Comparison of ENCODE assay signal across 21 cellular contexts in genomic region chr6:136324981-136325380, GRCh38. TPM values are rescaled to one million over a fixed set of nuclear protein-coding genes. Genes with fewer than 3 reads are reported as not detected.
DNase-seq lines count a peak whose midpoint lies in the region; TF ChIP-seq lines count a peak whose summit lies in the region.
"Had no signal": no experiment of that assay in that cellular context is flagged by ENCODE, and none has a peak within 500 bp of the region (broad histone marks: within the 10 kb centered on the region; RNA-seq: fewer than 3 reads in every experiment).

No MANE protein-coding gene starts in this region.

- H3K4me3 ChIP-seq in mammary epithelial cell (replicated peaks in 1 of 3; ENCODE audit: insufficient read depth in 1 of 3, low read depth in 2 of 3, low read length in 3 of 3) (no peak overlapping the region), breast epithelium (no peak overlapping the region), testis (no peak overlapping the region), spleen (no peak overlapping the region)
- H3K4me3 ChIP-seq: colonic mucosa, stomach had no signal

- H3K27ac ChIP-seq in mammary epithelial cell (ENCODE audit: insufficient read depth, low read depth, low read length) (no peak overlapping the region), breast epithelium (no peak overlapping the region), caudate nucleus (ENCODE audit: low read depth, low read length) (peak overlapping the region; percentile 69), layer of hippocampus (ENCODE audit: low read depth, low read length) (peak overlapping the region; percentile 62), testis (peak overlapping the region in 1 of 2 donors; percentile 34), spleen (no peak overlapping the region)
- H3K27ac ChIP-seq: colonic mucosa, stomach had no signal

- 76% methylated on average over 4 of the region's 4 CpGs for WGBS in mammary epithelial cell (ENCODE audit: low coverage, missing lambda C conversion rate)
- WGBS in testis, 2 donors = 52 to 56% methylated on average over 4 of the region's 4 CpGs
- 53 to 74% (median 62%) methylated on average over 4 of the region's 4 CpGs for WGBS in spleen, 5 donors

- DNase-seq in mammary epithelial cell (no peak), breast epithelium (ENCODE audit: low spot score in 2 of 2) (no peak), caudate nucleus (lab: John Stamatoyannopoulos, UW) (peak in 5 of 61 donors; percentile 21 to 53 (median 23)), testis (peak; percentile 40), Calu3 (no peak), spleen (no peak), GF-D8 (lab: John Stamatoyannopoulos, UW) (no peak)
- DNase-seq: activated CD4-positive, alpha-beta T cell treated with anti-CD3 and anti-CD28 coated beads for 1 hour; activated CD8-positive, alpha-beta memory T cell treated with anti-CD3 and anti-CD28 coated beads, Interleukin-2, amount 50 U/mL, for 4 hours; activated gamma-delta T cell treated with Interleukin-2 at 50 U/mL for 16 hours; CD8-positive, alpha-beta memory T cell; colonic mucosa; Kasumi-1; midbrain; NCI-H146; OCI-M1; stimulated activated CD4-positive, alpha-beta T cell treated with anti-CD3 and anti-CD28 coated beads, Interleukin-1b, Interleukin-23, amount 100 ng/mL, for 48 hours; stomach had no signal

- H3K27me3 ChIP-seq in mammary epithelial cell (ENCODE audit: insufficient read depth, low read length) (no peaks in the 10 kb centered on the region), breast epithelium (no peaks in the 10 kb centered on the region), layer of hippocampus (ENCODE audit: control insufficient read depth, insufficient read depth, low read length) (no peaks in the 10 kb centered on the region), testis (no peaks in the 10 kb centered on the region), spleen (replicated peaks in 1 of 7) (no peaks in the 10 kb centered on the region)
- H3K27me3 ChIP-seq: colonic mucosa, stomach had no signal

- intact Hi-C loops in mammary epithelial cell (cut with micrococcal nuclease) = no loop called here
- intact Hi-C loops in breast epithelium (cut with DNase I; ENCODE audit: low total_unique reads) = no loop called here
- intact Hi-C loops in testis (cut with DNase I; ENCODE audit: low total_unique reads) = no loop called here
- intact Hi-C loops in Calu3 (cut with micrococcal nuclease; ENCODE audit: unreplicated experiment) = no loop called here
- intact Hi-C loops in spleen (cut with DNase I; ENCODE audit: low total_unique reads) = no loop called here

- TF ChIP-seq POLR2A in breast epithelium (IDR thresholded peaks at IDR 0.05) (no peak), testis (IDR thresholded peaks at IDR 0.05) (no peak), spleen (IDR thresholded peaks at IDR 0.05) (no peak)

- no peaks in the 10 kb centered on the region for H3K9me3 Mint-ChIP-seq in Calu3 (ENCODE audit: low read depth, unreplicated experiment)
- H3K9me3 Mint-ChIP-seq: CD8-positive, alpha-beta memory T cell; neural crest cell; T-helper 2 cell treated with Interferon-gamma antibody and Interleukin-4, amounts not matched to agents 5 μg/mL and 100 μg/mL, for 36 hours had no signal

- in situ Hi-C loops in mammary epithelial cell (cut with MboI; ENCODE audit: low sequenced_read_pairs in 2 of 2) = no loop called here

- no peaks in the 10 kb centered on the region for H3K4me1 Mint-ChIP-seq in Calu3 (ENCODE audit: low read depth, unreplicated experiment)
- H3K4me1 Mint-ChIP-seq: CD8-positive, alpha-beta memory T cell had no signal

- BruUV-seq in mammary epithelial cell (replicated peaks; lab: Mats Ljungman, UMichigan) = no TSS peak
- no TSS peak for BruUV-seq in Calu3 (replicated peaks; lab: Mats Ljungman, UMichigan)

- dilution Hi-C loops in mammary epithelial cell (cut with HindIII; ENCODE audit: low sequenced_read_pairs) = no loop called here

- no peaks in the 10 kb centered on the region for H3K79me2 ChIP-seq in mammary epithelial cell (ENCODE audit: insufficient read depth, low read length)

- H3K36me3 ChIP-seq in mammary epithelial cell (ENCODE audit: insufficient read depth, low read length) = no peaks in the 10 kb centered on the region
- H3K36me3 ChIP-seq in breast epithelium = no peaks in the 10 kb centered on the region
- no peaks in the 10 kb centered on the region for H3K36me3 ChIP-seq in testis (ENCODE audit: low read depth, missing control alignments)
- no peaks in the 10 kb centered on the region for H3K36me3 ChIP-seq in spleen
- H3K36me3 ChIP-seq: colonic mucosa, stomach had no signal

- no peak overlapping the region for H3K4me3 Mint-ChIP-seq in Calu3 (ENCODE audit: low read depth, unreplicated experiment)
- H3K4me3 Mint-ChIP-seq: CD8-positive, alpha-beta memory T cell; neural crest cell; T-helper 2 cell treated with Interferon-gamma antibody and Interleukin-4, amounts not matched to agents 5 μg/mL and 100 μg/mL, for 36 hours had no signal

- H3K4me1 ChIP-seq in mammary epithelial cell (ENCODE audit: insufficient read depth, low read length) (no peaks in the 10 kb centered on the region), breast epithelium (no peaks in the 10 kb centered on the region), testis (peaks cover 4% of the 10 kb centered on the region), spleen (no peaks in the 10 kb centered on the region)
- H3K4me1 ChIP-seq: colonic mucosa had no signal

- peak overlapping the region; percentile 12 for H2AFZ ChIP-seq in mammary epithelial cell (ENCODE audit: low read depth, low read length)

- no peak overlapping the region for H3K27ac Mint-ChIP-seq in Calu3 (ENCODE audit: unreplicated experiment)
- H3K27ac Mint-ChIP-seq: CD8-positive, alpha-beta memory T cell; T-helper 2 cell treated with Interferon-gamma antibody and Interleukin-4, amounts not matched to agents 5 μg/mL and 100 μg/mL, for 36 hours had no signal

- H3K9ac ChIP-seq in mammary epithelial cell (ENCODE audit: insufficient read depth, low read length) = no peak overlapping the region

- no peak overlapping the region for H3K4me2 ChIP-seq in mammary epithelial cell (ENCODE audit: insufficient read depth, low read depth, low read length)

- no peaks in the 10 kb centered on the region for H4K20me1 ChIP-seq in mammary epithelial cell (ENCODE audit: insufficient read depth, low read length)

- H3K36me3 Mint-ChIP-seq in Calu3 (ENCODE audit: insufficient read depth, unreplicated experiment) = no peaks in the 10 kb centered on the region
- H3K36me3 Mint-ChIP-seq: CD8-positive, alpha-beta memory T cell had no signal

- H3K27me3 Mint-ChIP-seq in Calu3 (ENCODE audit: unreplicated experiment) = no peaks in the 10 kb centered on the region

- CTCF ChIA-PET in mammary epithelial cell (lab: Charles Lee; ENCODE audit: low non-redundant PET) (no interaction called here), Calu3 (lab: Charles Lee) (no interaction called here)

- H3K9me3 ChIP-seq in mammary epithelial cell (replicated peaks; ENCODE audit: insufficient read depth, low read length) (no peaks in the 10 kb centered on the region), breast epithelium (no peaks in the 10 kb centered on the region), testis (no peaks in the 10 kb centered on the region), spleen (no peaks in the 10 kb centered on the region)
- H3K9me3 ChIP-seq: colonic mucosa, stomach had no signal

- TF ChIP-seq CTCF in mammary epithelial cell (conservative IDR thresholded peaks at IDR 0.05 in 1 of 2, IDR thresholded peaks at IDR 0.05 in 1 of 2; ENCODE audit: extremely low read depth in 1 of 2, insufficient read depth in 1 of 2, low read depth in 1 of 2, low read length in 2 of 2) = no peak
- TF ChIP-seq CTCF in breast epithelium (IDR thresholded peaks at IDR 0.05) = no peak
- no peak for TF ChIP-seq CTCF in testis (IDR thresholded peaks at IDR 0.05)
- TF ChIP-seq CTCF in Calu3 (IDR thresholded peaks at IDR 0.05; ENCODE audit: unreplicated experiment) = no peak
- no peak for TF ChIP-seq CTCF in spleen (IDR thresholded peaks at IDR 0.05 in 8 of 11, conservative IDR thresholded peaks at IDR 0.05 in 3 of 11)

RNA-seq across cellular contexts. Expression of gene BCLAF1, which starts 35.3 kb away (rescaled TPM):
- total RNA-seq in mammary epithelial cell = 100 to 1,000 TPM; 104 to 143 TPM
- 38.0 TPM for polyA plus RNA-seq in mammary epithelial cell
- 90.0 TPM for polyA minus RNA-seq in mammary epithelial cell
- total RNA-seq in breast epithelium = 100 to 1,000 TPM; 136 to 218 (median 151) TPM
- total RNA-seq in testis = 100 to 1,000 TPM; 167 to 188 TPM
- 39.0 TPM for polyA plus RNA-seq in testis (ENCODE audit: insufficient read depth, low read depth, low replicate concordance)
- total RNA-seq in Calu3 (2022) = 139 and 154 TPM in 2 replicates
- 100 to 1,000 TPM; 161 to 228 (median 171) TPM for total RNA-seq in spleen
- polyA plus RNA-seq in spleen = 10 to 100 TPM; 22.9 to 29.0 (median 25.3) TPM

Comparison
In these comparisons a context has a peak if more than half of its experiments do, and no peak if none do; other contexts are left out.
1. H3K27ac ChIP-seq: peak in caudate nucleus (single experiment) and layer of hippocampus (single experiment); none in mammary epithelial cell (single experiment), breast epithelium (0 of 2) and spleen (0 of 8).